ENCODE assay signal across 1 cellular context in genomic region chr14:23643533-23644194, GRCh38.
TF ChIP-seq lines count a peak whose summit lies in the region.

No MANE protein-coding gene starts in this region.

TF ChIP-seq in HepG2, 621 proteins besides CTCF, POLR2A, EP300 and RAD21 (continued from another document and continues in another):
- TF ChIP-seq, protein P1, sequence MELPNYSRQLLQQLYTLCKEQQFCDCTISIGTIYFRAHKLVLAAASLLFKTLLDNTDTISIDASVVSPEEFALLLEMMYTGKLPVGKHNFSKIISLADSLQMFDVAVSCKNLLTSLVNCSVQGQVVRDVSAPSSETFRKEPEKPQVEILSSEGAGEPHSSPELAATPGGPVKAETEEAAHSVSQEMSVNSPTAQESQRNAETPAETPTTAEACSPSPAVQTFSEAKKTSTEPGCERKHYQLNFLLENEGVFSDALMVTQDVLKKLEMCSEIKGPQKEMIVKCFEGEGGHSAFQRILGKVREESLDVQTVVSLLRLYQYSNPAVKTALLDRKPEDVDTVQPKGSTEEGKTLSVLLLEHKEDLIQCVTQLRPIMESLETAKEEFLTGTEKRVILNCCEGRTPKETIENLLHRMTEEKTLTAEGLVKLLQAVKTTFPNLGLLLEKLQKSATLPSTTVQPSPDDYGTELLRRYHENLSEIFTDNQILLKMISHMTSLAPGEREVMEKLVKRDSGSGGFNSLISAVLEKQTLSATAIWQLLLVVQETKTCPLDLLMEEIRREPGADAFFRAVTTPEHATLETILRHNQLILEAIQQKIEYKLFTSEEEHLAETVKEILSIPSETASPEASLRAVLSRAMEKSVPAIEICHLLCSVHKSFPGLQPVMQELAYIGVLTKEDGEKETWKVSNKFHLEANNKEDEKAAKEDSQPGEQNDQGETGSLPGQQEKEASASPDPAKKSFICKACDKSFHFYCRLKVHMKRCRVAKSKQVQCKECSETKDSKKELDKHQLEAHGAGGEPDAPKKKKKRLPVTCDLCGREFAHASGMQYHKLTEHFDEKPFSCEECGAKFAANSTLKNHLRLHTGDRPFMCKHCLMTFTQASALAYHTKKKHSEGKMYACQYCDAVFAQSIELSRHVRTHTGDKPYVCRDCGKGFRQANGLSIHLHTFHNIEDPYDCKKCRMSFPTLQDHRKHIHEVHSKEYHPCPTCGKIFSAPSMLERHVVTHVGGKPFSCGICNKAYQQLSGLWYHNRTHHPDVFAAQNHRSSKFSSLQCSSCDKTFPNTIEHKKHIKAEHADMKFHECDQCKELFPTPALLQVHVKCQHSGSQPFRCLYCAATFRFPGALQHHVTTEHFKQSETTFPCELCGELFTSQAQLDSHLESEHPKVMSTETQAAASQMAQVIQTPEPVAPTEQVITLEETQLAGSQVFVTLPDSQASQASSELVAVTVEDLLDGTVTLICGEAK (IDR thresholded peaks at IDR 0.05), result no peak
- TF ChIP-seq, protein P1 (CRISPR knock-in tag; IDR thresholded peaks at IDR 0.05), result 0 out of 2 replicates have a peak, but pooled peaks have one; percentile 13
- TF ChIP-seq HHEX (CRISPR knock-in tag; IDR thresholded peaks at IDR 0.05) (no peak), ZNF557 (CRISPR knock-in tag; IDR thresholded peaks at IDR 0.05) (no peak), AKAP8 (CRISPR knock-in tag; IDR thresholded peaks at IDR 0.05) (no peak), RORA (CRISPR knock-in tag; IDR thresholded peaks at IDR 0.05) (no peak), ZSCAN9 (CRISPR knock-in tag; IDR thresholded peaks at IDR 0.05; ENCODE audit: borderline replicate concordance) (no peak), ZNF33A (CRISPR knock-in tag; IDR thresholded peaks at IDR 0.05; ENCODE audit: borderline replicate concordance) (no peak), SMAD9 (CRISPR knock-in tag; IDR thresholded peaks at IDR 0.05) (no peak), USF2 (IDR thresholded peaks at IDR 0.05; ENCODE audit: low read depth, low read length) (no peak), USF2 (CRISPR knock-in tag; IDR thresholded peaks at IDR 0.05; ENCODE audit: borderline replicate concordance) (no peak), ZNF432 (CRISPR knock-in tag; IDR thresholded peaks at IDR 0.05; ENCODE audit: borderline replicate concordance) (no peak), ZZZ3 (CRISPR knock-in tag; IDR thresholded peaks at IDR 0.05; ENCODE audit: borderline replicate concordance) (no peak), BHLHE40 (IDR thresholded peaks at IDR 0.05; ENCODE audit: low read length) (no peak), ZNF10 (CRISPR knock-in tag; IDR thresholded peaks at IDR 0.05; ENCODE audit: borderline replicate concordance, low read depth) (no peak), SOX6 (IDR thresholded peaks at IDR 0.05) (no peak), SOX6 (CRISPR knock-in tag; IDR thresholded peaks at IDR 0.05) (no peak; the same call in 1 of the 2 replicates), MAFK (conservative IDR thresholded peaks at IDR 0.05 in 1 of 2, IDR thresholded peaks at IDR 0.05 in 1 of 2; ENCODE audit: low read length in 2 of 2) (no peak), DNMT1 (CRISPR knock-in tag; IDR thresholded peaks at IDR 0.05) (no peak), FOXP1 (IDR thresholded peaks at IDR 0.05) (no peak), FOXP1 (CRISPR knock-in tag; IDR thresholded peaks at IDR 0.05) (no peak), ZNF619 (CRISPR knock-in tag; IDR thresholded peaks at IDR 0.05) (no peak), ZFP90 (CRISPR knock-in tag; IDR thresholded peaks at IDR 0.05; ENCODE audit: borderline replicate concordance) (no peak), ZNF468 (CRISPR knock-in tag; IDR thresholded peaks at IDR 0.05) (no peak), ERF (CRISPR knock-in tag; IDR thresholded peaks at IDR 0.05) (no peak), DR1 (CRISPR knock-in tag; IDR thresholded peaks at IDR 0.05) (no peak), ZNF850 (CRISPR knock-in tag; conservative IDR thresholded peaks at IDR 0.05) (no peak), ZNF761 (CRISPR knock-in tag; conservative IDR thresholded peaks at IDR 0.05) (0 out of 2 replicates have a peak, but pooled peaks have one; percentile 30), MTF1 (CRISPR knock-in tag; IDR thresholded peaks at IDR 0.05) (no peak), GATAD2A (CRISPR knock-in tag; IDR thresholded peaks at IDR 0.05) (no peak), RARG (CRISPR knock-in tag; IDR thresholded peaks at IDR 0.05; ENCODE audit: low read depth) (no peak), AGO1 (IDR thresholded peaks at IDR 0.05; ENCODE audit: low read depth, low read length, poor library complexity, severe bottlenecking) (no peak), PRMT3 (CRISPR knock-in tag; IDR thresholded peaks at IDR 0.05; ENCODE audit: borderline replicate concordance, low read depth) (no peak), HNRNPK (IDR thresholded peaks at IDR 0.05; ENCODE audit: low read depth, low read length, poor library complexity, severe bottlenecking) (no peak)
- TF ChIP-seq, protein P2, sequence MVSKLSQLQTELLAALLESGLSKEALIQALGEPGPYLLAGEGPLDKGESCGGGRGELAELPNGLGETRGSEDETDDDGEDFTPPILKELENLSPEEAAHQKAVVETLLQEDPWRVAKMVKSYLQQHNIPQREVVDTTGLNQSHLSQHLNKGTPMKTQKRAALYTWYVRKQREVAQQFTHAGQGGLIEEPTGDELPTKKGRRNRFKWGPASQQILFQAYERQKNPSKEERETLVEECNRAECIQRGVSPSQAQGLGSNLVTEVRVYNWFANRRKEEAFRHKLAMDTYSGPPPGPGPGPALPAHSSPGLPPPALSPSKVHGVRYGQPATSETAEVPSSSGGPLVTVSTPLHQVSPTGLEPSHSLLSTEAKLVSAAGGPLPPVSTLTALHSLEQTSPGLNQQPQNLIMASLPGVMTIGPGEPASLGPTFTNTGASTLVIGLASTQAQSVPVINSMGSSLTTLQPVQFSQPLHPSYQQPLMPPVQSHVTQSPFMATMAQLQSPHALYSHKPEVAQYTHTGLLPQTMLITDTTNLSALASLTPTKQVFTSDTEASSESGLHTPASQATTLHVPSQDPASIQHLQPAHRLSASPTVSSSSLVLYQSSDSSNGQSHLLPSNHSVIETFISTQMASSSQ (IDR thresholded peaks at IDR 0.05; ENCODE audit: low read depth), result no peak; the same call in 1 of the 2 replicates
- TF ChIP-seq, protein P2 (CRISPR knock-in tag; IDR thresholded peaks at IDR 0.05; ENCODE audit: borderline replicate concordance), result 0 out of 2 replicates have a peak, but pooled peaks have one; percentile 7
- TF ChIP-seq, protein P3, sequence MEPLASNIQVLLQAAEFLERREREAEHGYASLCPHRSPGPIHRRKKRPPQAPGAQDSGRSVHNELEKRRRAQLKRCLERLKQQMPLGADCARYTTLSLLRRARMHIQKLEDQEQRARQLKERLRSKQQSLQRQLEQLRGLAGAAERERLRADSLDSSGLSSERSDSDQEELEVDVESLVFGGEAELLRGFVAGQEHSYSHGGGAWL (CRISPR knock-in tag; IDR thresholded peaks at IDR 0.05), result no peak
- TF ChIP-seq, protein P4, sequence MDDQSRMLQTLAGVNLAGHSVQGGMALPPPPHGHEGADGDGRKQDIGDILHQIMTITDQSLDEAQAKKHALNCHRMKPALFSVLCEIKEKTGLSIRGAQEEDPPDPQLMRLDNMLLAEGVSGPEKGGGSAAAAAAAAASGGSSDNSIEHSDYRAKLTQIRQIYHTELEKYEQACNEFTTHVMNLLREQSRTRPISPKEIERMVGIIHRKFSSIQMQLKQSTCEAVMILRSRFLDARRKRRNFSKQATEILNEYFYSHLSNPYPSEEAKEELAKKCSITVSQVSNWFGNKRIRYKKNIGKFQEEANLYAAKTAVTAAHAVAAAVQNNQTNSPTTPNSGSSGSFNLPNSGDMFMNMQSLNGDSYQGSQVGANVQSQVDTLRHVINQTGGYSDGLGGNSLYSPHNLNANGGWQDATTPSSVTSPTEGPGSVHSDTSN (CRISPR knock-in tag; IDR thresholded peaks at IDR 0.05; ENCODE audit: borderline replicate concordance), result no peak
- TF ChIP-seq, protein P5, sequence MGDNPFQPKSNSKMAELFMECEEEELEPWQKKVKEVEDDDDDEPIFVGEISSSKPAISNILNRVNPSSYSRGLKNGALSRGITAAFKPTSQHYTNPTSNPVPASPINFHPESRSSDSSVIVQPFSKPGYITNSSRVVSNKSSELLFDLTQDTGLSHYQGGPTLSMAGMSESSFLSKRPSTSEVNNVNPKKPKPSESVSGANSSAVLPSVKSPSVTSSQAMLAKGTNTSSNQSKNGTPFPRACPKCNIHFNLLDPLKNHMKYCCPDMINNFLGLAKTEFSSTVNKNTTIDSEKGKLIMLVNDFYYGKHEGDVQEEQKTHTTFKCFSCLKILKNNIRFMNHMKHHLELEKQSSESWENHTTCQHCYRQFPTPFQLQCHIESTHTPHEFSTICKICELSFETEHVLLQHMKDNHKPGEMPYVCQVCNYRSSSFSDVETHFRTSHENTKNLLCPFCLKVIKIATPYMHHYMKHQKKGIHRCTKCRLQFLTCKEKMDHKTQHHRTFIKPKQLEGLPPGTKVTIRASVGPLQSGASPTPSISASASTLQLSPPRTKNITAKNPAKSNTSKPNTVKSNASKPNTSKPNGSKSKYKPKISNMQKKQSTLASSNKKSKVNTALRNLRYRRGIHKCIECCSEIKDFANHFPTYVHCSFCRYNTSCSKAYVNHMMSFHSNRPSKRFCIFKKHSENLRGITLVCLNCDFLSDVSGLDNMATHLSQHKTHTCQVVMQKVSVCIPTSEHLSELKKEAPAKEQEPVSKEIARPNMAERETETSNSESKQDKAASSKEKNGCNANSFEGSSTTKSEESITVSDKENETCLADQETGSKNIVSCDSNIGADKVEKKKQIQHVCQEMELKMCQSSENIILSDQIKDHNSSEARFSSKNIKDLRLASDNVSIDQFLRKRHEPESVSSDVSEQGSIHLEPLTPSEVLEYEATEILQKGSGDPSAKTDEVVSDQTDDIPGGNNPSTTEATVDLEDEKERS (CRISPR knock-in tag; IDR thresholded peaks at IDR 0.05), result no peak
- TF ChIP-seq, protein P6, sequence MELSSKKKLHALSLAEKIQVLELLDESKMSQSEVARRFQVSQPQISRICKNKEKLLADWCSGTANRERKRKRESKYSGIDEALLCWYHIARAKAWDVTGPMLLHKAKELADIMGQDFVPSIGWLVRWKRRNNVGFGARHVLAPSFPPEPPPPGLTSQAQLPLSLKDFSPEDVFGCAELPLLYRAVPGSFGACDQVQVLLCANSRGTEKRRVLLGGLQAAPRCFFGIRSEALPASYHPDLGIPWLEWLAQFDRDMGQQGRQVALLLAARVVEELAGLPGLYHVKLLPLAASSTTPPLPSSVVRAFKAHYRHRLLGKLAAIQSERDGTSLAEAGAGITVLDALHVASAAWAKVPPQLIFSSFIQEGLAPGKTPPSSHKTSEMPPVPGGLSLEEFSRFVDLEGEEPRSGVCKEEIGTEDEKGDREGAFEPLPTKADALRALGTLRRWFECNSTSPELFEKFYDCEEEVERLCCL (CRISPR knock-in tag; IDR thresholded peaks at IDR 0.05; ENCODE audit: borderline replicate concordance), result peak; percentile 15; the same call in 1 of the 2 replicates
